In the genomic region with DNA sequence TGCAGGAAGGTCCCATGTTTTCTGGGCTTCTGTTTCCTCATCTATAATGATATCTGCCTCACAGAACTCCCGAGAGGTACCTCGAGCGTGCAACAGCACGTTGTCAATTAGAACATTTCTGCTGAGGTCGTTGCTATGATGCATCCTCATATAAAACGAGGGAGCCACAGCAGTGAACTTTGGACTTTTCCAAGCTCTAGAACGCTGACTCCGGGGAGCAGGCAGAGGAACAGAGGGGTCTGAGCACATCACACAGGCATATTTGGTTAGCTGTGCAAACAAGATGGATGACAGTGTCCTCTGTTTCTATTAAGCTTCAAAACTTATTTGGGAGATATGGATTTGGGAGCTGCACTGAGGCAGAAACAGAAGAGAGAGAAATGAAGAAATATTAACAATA, we compare ENCODE assay signal across 13 cellular contexts.
A peak's percentile ranks its signal among the peaks of the same experiment; 100 is the strongest.
DNase-seq lines count a peak whose midpoint lies in the region; ATAC-seq and TF ChIP-seq lines count a peak whose summit lies in the region.
"Had no signal": no experiment of that assay in that cellular context is flagged by ENCODE, and none has a peak within 500 bp of the region (broad histone marks: within the 10 kb centered on the region; RNA-seq: fewer than 3 reads in every experiment).

No MANE protein-coding gene starts in this region.

- H3K9me3 ChIP-seq in DND-41 (ENCODE audit: insufficient read depth, low read length, severe bottlenecking), result no peaks in the 10 kb centered on the region
- H3K9me3 ChIP-seq in Panc1 (ENCODE audit: control insufficient read depth, insufficient read depth, low read depth, low read length), result no peaks in the 10 kb centered on the region

- in situ Hi-C loops in Panc1 (cut with HindIII; ENCODE audit: low pct_unique_long_range_greater_than_20kb, low sequenced_read_pairs), result no loop called here
- in situ Hi-C loops in KBM-7 (cut with MboI; ENCODE audit: low pct_unique_long_range_greater_than_20kb, low sequenced_read_pairs), result no loop called here

- no peak overlapping the region for H3K4me3 ChIP-seq in DND-41 (ENCODE audit: low read depth in 1 of 2, low read length in 2 of 2)
- H3K4me3 ChIP-seq in Panc1 (ENCODE audit: low read depth in 2 of 2, low read length in 2 of 2), result no peak overlapping the region

- no peak overlapping the region for H3K27ac Mint-ChIP-seq in stimulated activated naive B cell treated with anti-CD40 and anti-IgM and Interleukin-4, amounts not matched to agents 10 μg/mL and 1 μg/mL and 100 μg/mL, for 72 hours
- H3K27ac Mint-ChIP-seq: T-cell had no signal

- ATAC-seq in DND-41 (ENCODE audit: insufficient read depth, low read depth) (no peak), Panc1 (no peak)
- no peak for ATAC-seq in stimulated activated naive B cell treated with anti-CD40 and anti-IgM and Interleukin-4, amounts not matched to agents 10 μg/mL and 1 μg/mL and 100 μg/mL, for 72 hours (replicated peaks)
- ATAC-seq: T-cell had no signal

- CTCF ChIA-PET in Panc1 (lab: Charles Lee), result no interaction called here

- no peaks in the 10 kb centered on the region for H4K20me1 ChIP-seq in DND-41 (ENCODE audit: insufficient read depth, low read length)

- H3K27ac ChIP-seq in DND-41 (ENCODE audit: low read length), result no peak overlapping the region
- peak overlapping the region; percentile 93 for H3K27ac ChIP-seq in Panc1 (ENCODE audit: low read length)

- H3K4me1 Mint-ChIP-seq in stimulated activated naive B cell treated with anti-CD40 and anti-IgM and Interleukin-4, amounts not matched to agents 10 μg/mL and 1 μg/mL and 100 μg/mL, for 72 hours, result no peaks in the 10 kb centered on the region
- H3K4me1 Mint-ChIP-seq: T-cell had no signal

- intact Hi-C loops in Panc1 (cut with micrococcal nuclease; ENCODE audit: unreplicated experiment), result loop anchor here (5.0 to 10.0 kb wide), 4 partner anchors 113 to 590 kb away; no protein-coding TSS in a partner anchor

- DNase-seq in DND-41 (no peak), Panc1 (ENCODE audit: low read depth, low spot score) (no peak), kidney tubule cell (ENCODE audit: low spot score) (peak; percentile 17), renal cortical epithelial cell (ENCODE audit: low read depth) (peak; percentile 42), KBM-7 (no peak), NCI-H2029 treated with DMSO at 0.1 percent for 48 hours (lab: John Stamatoyannopoulos, UW) (no peak)
- no peak for DNase-seq in activated CD4-positive, alpha-beta T cell treated with anti-CD3 and anti-CD28 coated beads, Interleukin-2, amount 50 U/mL, for 1 hour
- no peak for DNase-seq in stimulated activated naive B cell treated with anti-CD40 and anti-IgM and Interleukin-4, amounts not matched to agents 10 μg/mL and 1 μg/mL and 100 μg/mL, for 72 hours
- DNase-seq: CD8-positive, alpha-beta memory T cell; EL; NCI-H1694; RPMI8226; T-cell had no signal

- no peak for TF ChIP-seq CTCF in DND-41 (IDR thresholded peaks at IDR 0.05; ENCODE audit: borderline replicate concordance, extremely low read depth, low read length, poor library complexity, severe bottlenecking)
- no peak for TF ChIP-seq CTCF in Panc1 (IDR thresholded peaks at IDR 0.05)

- no peaks in the 10 kb centered on the region for H3K79me2 ChIP-seq in DND-41 (ENCODE audit: insufficient read depth, low read length)

- no TSS peak for BruUV-seq in Panc1 (replicated peaks; lab: Mats Ljungman, UMichigan)

- POLR2A ChIA-PET in Panc1 (lab: Charles Lee), result no interaction called here

- no peaks in the 10 kb centered on the region for H3K9me3 Mint-ChIP-seq in stimulated activated naive B cell treated with anti-CD40 and anti-IgM and Interleukin-4, amounts not matched to agents 10 μg/mL and 1 μg/mL and 100 μg/mL, for 72 hours
- H3K9me3 Mint-ChIP-seq: CD8-positive, alpha-beta memory T cell; T-cell had no signal

- H3K4me1 ChIP-seq in DND-41 (ENCODE audit: insufficient read depth, low read length), result no peaks in the 10 kb centered on the region
- peaks cover 40% of the 10 kb centered on the region for H3K4me1 ChIP-seq in Panc1 (ENCODE audit: control insufficient read depth, insufficient read depth, low read length)

- peak overlapping the region; percentile 1; the same call in 1 of the 2 replicates for H2AFZ ChIP-seq in DND-41 (ENCODE audit: low read depth, low read length)

- H3K27me3 ChIP-seq in DND-41 (ENCODE audit: insufficient read depth, low read length, poor library complexity), result no peaks in the 10 kb centered on the region
- H3K27me3 ChIP-seq in Panc1 (ENCODE audit: control insufficient read depth, insufficient read depth, low read length), result no peaks in the 10 kb centered on the region

- H3K27me3 Mint-ChIP-seq in stimulated activated naive B cell treated with anti-CD40 and anti-IgM and Interleukin-4, amounts not matched to agents 10 μg/mL and 1 μg/mL and 100 μg/mL, for 72 hours, result no peaks in the 10 kb centered on the region
- H3K27me3 Mint-ChIP-seq: CD8-positive, alpha-beta memory T cell; T-cell had no signal

- H3K36me3 Mint-ChIP-seq in stimulated activated naive B cell treated with anti-CD40 and anti-IgM and Interleukin-4, amounts not matched to agents 10 μg/mL and 1 μg/mL and 100 μg/mL, for 72 hours, result no peaks in the 10 kb centered on the region
- H3K36me3 Mint-ChIP-seq: CD8-positive, alpha-beta memory T cell; T-cell had no signal

- H3K36me3 ChIP-seq in DND-41 (ENCODE audit: insufficient read depth, low read length), result no peaks in the 10 kb centered on the region
- H3K36me3 ChIP-seq in Panc1 (ENCODE audit: control insufficient read depth, insufficient read depth, low read length), result no peaks in the 10 kb centered on the region

- H3K4me2 ChIP-seq in DND-41 (ENCODE audit: insufficient read depth, low read length), result no peak overlapping the region

- no peak overlapping the region for H3K9ac ChIP-seq in DND-41 (ENCODE audit: low read depth, low read length)

- H3K4me3 Mint-ChIP-seq in stimulated activated naive B cell treated with anti-CD40 and anti-IgM and Interleukin-4, amounts not matched to agents 10 μg/mL and 1 μg/mL and 100 μg/mL, for 72 hours, result no peak overlapping the region
- H3K4me3 Mint-ChIP-seq: CD8-positive, alpha-beta memory T cell; T-cell had no signal

Comparison
In these comparisons a context has a peak if more than half of its experiments do, and no peak if none do; other contexts are left out.
1. DNase-seq: peak in kidney tubule cell (single experiment) and renal cortical epithelial cell (single experiment); none in DND-41 (single experiment), Panc1 (single experiment), activated CD4-positive, alpha-beta T cell treated with anti-CD3 and anti-CD28 coated beads, Interleukin-2, amount 50 U/mL, for 1 hour (single experiment), KBM-7 (single experiment), stimulated activated naive B cell treated with anti-CD40 and anti-IgM and Interleukin-4, amounts not matched to agents 10 μg/mL and 1 μg/mL and 100 μg/mL, for 72 hours (single experiment) and NCI-H2029 treated with DMSO at 0.1 percent for 48 hours (single experiment).